8 cellular contexts compared by ENCODE assay signal in the genomic region with DNA sequence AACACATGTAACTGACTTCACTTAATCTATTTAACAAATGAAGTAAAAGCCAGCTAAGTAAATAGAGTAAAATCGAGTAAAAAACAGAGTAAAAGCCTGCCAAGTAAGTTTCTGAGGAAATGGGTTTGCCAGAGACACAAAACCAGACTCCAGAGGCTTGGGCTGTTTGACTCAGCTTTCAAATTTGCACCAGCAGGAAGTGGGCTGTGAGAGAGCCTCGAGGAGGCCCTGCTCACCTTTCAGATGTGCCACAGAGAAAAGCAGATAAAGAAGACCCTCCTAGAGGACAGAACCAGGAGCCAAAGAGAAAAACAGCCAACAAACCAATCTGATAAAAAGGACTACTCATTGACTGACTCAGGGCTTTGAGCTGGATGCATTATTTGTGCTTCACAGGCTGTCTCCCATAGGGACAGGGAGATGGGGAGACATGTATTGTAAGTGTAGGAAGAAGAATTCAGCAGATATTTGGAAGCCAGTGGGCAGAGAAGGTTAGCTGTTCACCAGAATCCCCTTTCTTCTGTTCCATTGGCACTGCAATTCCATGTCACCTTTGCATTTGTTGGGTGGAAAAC. TPM values are rescaled to one million over a fixed set of nuclear protein-coding genes. Genes with fewer than 3 reads are reported as not detected.
DNase-seq lines count a peak whose midpoint lies in the region; ATAC-seq and TF ChIP-seq lines count a peak whose summit lies in the region.

No MANE protein-coding gene starts in this region.

- H3K27ac ChIP-seq in muscle layer of duodenum (ENCODE audit: low read length) (peak overlapping the region; percentile 36), dorsolateral prefrontal cortex (no peak overlapping the region), tibial artery (no peak overlapping the region)

- H3K27me3 ChIP-seq in muscle layer of duodenum (ENCODE audit: low read depth, low read length) = no peaks in the 10 kb centered on the region
- no peaks in the 10 kb centered on the region for H3K27me3 ChIP-seq in dorsolateral prefrontal cortex
- no peaks in the 10 kb centered on the region for H3K27me3 ChIP-seq in tibial artery

- no peak for TF ChIP-seq CTCF in dorsolateral prefrontal cortex (IDR thresholded peaks at IDR 0.05 in 54 of 56, conservative IDR thresholded peaks at IDR 0.05 in 2 of 56; ENCODE audit: low read depth in 1 of 56, partially characterized antibody in 56 of 56)
- TF ChIP-seq CTCF in tibial artery (IDR thresholded peaks at IDR 0.05) = no peak

- DNase-seq in dorsolateral prefrontal cortex (no peak), NCI-H2227 (lab: John Stamatoyannopoulos, UW; ENCODE audit: unreplicated experiment) (no peak), tibial artery (no peak)

- ATAC-seq in GM18870 (IDR thresholded peaks at IDR 0.05; ENCODE audit: unreplicated experiment) (peak; percentile 92), HG02610 (IDR thresholded peaks at IDR 0.05; ENCODE audit: unreplicated experiment) (peak; percentile 98), SK-N-SH treated with all-trans-retinoic acid at 6 μM for 48 hours (peak; percentile 79), GM18520 (IDR thresholded peaks at IDR 0.05; ENCODE audit: unreplicated experiment) (no peak)

- peaks cover 5 to 15% of the 10 kb centered on the region in 2 donors for H3K36me3 ChIP-seq in muscle layer of duodenum (ENCODE audit: control insufficient read depth in 1 of 2, insufficient read depth in 2 of 2, low read length in 2 of 2)
- peaks cover 0 to 30% (median 7%) of the 10 kb centered on the region in 3 donors for H3K36me3 ChIP-seq in tibial artery

- H3K4me1 ChIP-seq in muscle layer of duodenum (ENCODE audit: control insufficient read depth in 1 of 2, insufficient read depth in 2 of 2, low read length in 2 of 2) (no peaks in the 10 kb centered on the region), tibial artery (no peaks in the 10 kb centered on the region)

- intact Hi-C loops in dorsolateral prefrontal cortex (cut with DNase I) (no loop called here), tibial artery (cut with DNase I; ENCODE audit: low total_unique reads) (no loop called here)

- no peaks in the 10 kb centered on the region for H3K9me3 ChIP-seq in muscle layer of duodenum (ENCODE audit: control insufficient read depth in 1 of 2, low read length in 2 of 2)
- no peaks in the 10 kb centered on the region for H3K9me3 ChIP-seq in tibial artery

- H3K4me3 ChIP-seq in muscle layer of duodenum (ENCODE audit: low read depth in 1 of 2, low read length in 2 of 2) = no peak overlapping the region
- no peak overlapping the region for H3K4me3 ChIP-seq in dorsolateral prefrontal cortex
- H3K4me3 ChIP-seq in tibial artery = no peak overlapping the region

TF ChIP-seq in SK-N-SH treated with all-trans-retinoic acid at 6 μM for 48 hours, 23 proteins besides CTCF, POLR2A, EP300 and RAD21:
- no peak for TF ChIP-seq CSDC2 (CRISPR knock-in tag; IDR thresholded peaks at IDR 0.05)
- TF ChIP-seq ZFP3 (CRISPR knock-in tag; IDR thresholded peaks at IDR 0.05) = no peak
- TF ChIP-seq ZNF8 (CRISPR knock-in tag; IDR thresholded peaks at IDR 0.05) = no peak
- no peak for TF ChIP-seq ISL1 (CRISPR knock-in tag; IDR thresholded peaks at IDR 0.05)
- TF ChIP-seq TCF4 (CRISPR knock-in tag; IDR thresholded peaks at IDR 0.05; ENCODE audit: borderline replicate concordance) = no peak
- TF ChIP-seq TOX (CRISPR knock-in tag; IDR thresholded peaks at IDR 0.05; ENCODE audit: borderline replicate concordance) = no peak
- TF ChIP-seq ZC3H10 (CRISPR knock-in tag; IDR thresholded peaks at IDR 0.05) = no peak
TF ChIP-seq in SK-N-SH treated with all-trans-retinoic acid at 6 μM for 48 hours: peak in this region for 0.

RNA-seq across cellular contexts. Expression of a gene that starts 14.4 kb away (rescaled TPM):
- total RNA-seq in dorsolateral prefrontal cortex = 10 to 100 TPM in 107 of 120 experiments, 1 to 10 TPM in 13; 5.2 to 32.6 (median 16.9) TPM

RNA-seq across cellular contexts. Expression of a gene that starts 20.8 kb away (rescaled TPM):
- total RNA-seq in dorsolateral prefrontal cortex = 10 to 100 TPM in 84 of 120 experiments, 1 to 10 TPM in 36; 6.0 to 26.9 (median 12.5) TPM

RNA-seq across cellular contexts. Expression of a gene that starts 37.7 kb away (rescaled TPM):
- total RNA-seq in dorsolateral prefrontal cortex = 1 to 10 TPM in 93 of 120 experiments, under 1 TPM in 27; 0.20 to 5.9 (median 1.5) TPM
